8 cellular contexts compared by ENCODE assay signal in genomic region chr6:13733178-13733851, GRCh38. TPM values are rescaled to one million over a fixed set of nuclear protein-coding genes. Genes with fewer than 3 reads are reported as not detected.
DNase-seq lines count a peak whose midpoint lies in the region; ATAC-seq and TF ChIP-seq lines count a peak whose summit lies in the region.

No MANE protein-coding gene starts in this region.

- H3K27ac ChIP-seq in subcutaneous abdominal adipose tissue (ENCODE audit: low read depth, low read length), result no peak overlapping the region

- H3K36me3 Mint-ChIP-seq in WTC11, result no peaks in the 10 kb centered on the region

- no peaks in the 10 kb centered on the region for H3K27me3 ChIP-seq in subcutaneous abdominal adipose tissue (ENCODE audit: control insufficient read depth in 5 of 5, insufficient read depth in 4 of 5, low read length in 5 of 5)

- no peak for TF ChIP-seq CTCF in HFF-Myc (IDR thresholded peaks at IDR 0.05; ENCODE audit: low read depth, low read length, missing control alignments)
- no peak for TF ChIP-seq CTCF in WTC11 (IDR thresholded peaks at IDR 0.05)

- no peaks in the 10 kb centered on the region for H3K9me3 ChIP-seq in subcutaneous abdominal adipose tissue (ENCODE audit: control insufficient read depth in 5 of 5, low read length in 5 of 5)

- no peaks in the 10 kb centered on the region for H3K9me3 Mint-ChIP-seq in WTC11

- no peaks in the 10 kb centered on the region for H3K27me3 Mint-ChIP-seq in WTC11 (ENCODE audit: low read depth)

- CTCF ChIA-PET in WTC11 (lab: Charles Lee), result interaction anchor here (0.6 kb wide), 1 partner anchor 25 kb away, joined by 5 read pairs; no protein-coding TSS in a partner anchor

- H3K4me1 ChIP-seq in subcutaneous abdominal adipose tissue (ENCODE audit: control insufficient read depth in 5 of 5, insufficient read depth in 5 of 5, low read length in 5 of 5), result peaks cover 0 to 29% (median 17%) of the 10 kb centered on the region in 5 donors

- peaks cover 12% of the 10 kb centered on the region for H3K4me1 Mint-ChIP-seq in WTC11

- H3K9ac ChIP-seq in subcutaneous abdominal adipose tissue (ENCODE audit: low read length in 5 of 5), result peak overlapping the region in 1 of 5 donors; percentile 20

- DNase-seq in HFF-Myc (ENCODE audit: extremely low read depth, low read depth), result peak; percentile 78
- no peak for DNase-seq in WTC11 (ENCODE audit: low spot score)
- peak; percentile 58 for DNase-seq in iPS-NIHi11 (ENCODE audit: low spot score)
- no peak for DNase-seq in activated CD4-positive, alpha-beta T cell treated with anti-CD3 and anti-CD28 coated beads for 48 hours
- no peak for DNase-seq in RKO (ENCODE audit: low spot score)

- ATAC-seq in WTC11 (no peak), HG03025 (IDR thresholded peaks at IDR 0.05; ENCODE audit: low FRiP score, unreplicated experiment) (no peak), GM19351 (IDR thresholded peaks at IDR 0.05; ENCODE audit: unreplicated experiment) (no peak)

- H3K4me3 ChIP-seq in HFF-Myc (replicated peaks; ENCODE audit: low read depth, low read length), result no peak overlapping the region
- H3K4me3 ChIP-seq in subcutaneous abdominal adipose tissue (ENCODE audit: low read depth in 1 of 5, low read length in 5 of 5), result peak overlapping the region; percentile 15 to 65 (median 41)

- H3K4me3 Mint-ChIP-seq in WTC11, result no peak overlapping the region

- POLR2A ChIA-PET in WTC11 (lab: Charles Lee), result no interaction called here

- no peak overlapping the region for H3K27ac Mint-ChIP-seq in WTC11

- H3K36me3 ChIP-seq in subcutaneous abdominal adipose tissue (ENCODE audit: control insufficient read depth in 5 of 5, insufficient read depth in 5 of 5, low read length in 5 of 5), result no peaks in the 10 kb centered on the region

TF ChIP-seq in WTC11, 78 proteins besides CTCF, POLR2A, EP300 and RAD21:
- no peak for TF ChIP-seq ZNF317 (CRISPR knock-in tag; IDR thresholded peaks at IDR 0.05; ENCODE audit: borderline replicate concordance, low read depth)
- no peak for TF ChIP-seq ZNF671 (CRISPR knock-in tag; IDR thresholded peaks at IDR 0.05)
- TF ChIP-seq ZNF425 (CRISPR knock-in tag; conservative IDR thresholded peaks at IDR 0.05), result no peak
- no peak for TF ChIP-seq ELF4 (CRISPR knock-in tag; IDR thresholded peaks at IDR 0.05; ENCODE audit: low read depth)
- TF ChIP-seq CREM (CRISPR knock-in tag; IDR thresholded peaks at IDR 0.05), result no peak
- TF ChIP-seq RELA (CRISPR knock-in tag; IDR thresholded peaks at IDR 0.05; ENCODE audit: borderline replicate concordance), result no peak
- peak; percentile 65 for TF ChIP-seq GABPB1 (CRISPR knock-in tag; IDR thresholded peaks at IDR 0.05)

RNA-seq across cellular contexts. Expression of gene RANBP9, which starts 21.7 kb away (rescaled TPM):
- 31.5 to 33.4 TPM (median 33.4 TPM) in 3 replicates for total RNA-seq in WTC11 (2021)

Comparison
In these comparisons a context has a peak if more than half of its experiments do, and no peak if none do; other contexts are left out.
1. DNase-seq: peak in HFF-Myc (single experiment) and iPS-NIHi11 (single experiment); none in WTC11 (single experiment), activated CD4-positive, alpha-beta T cell treated with anti-CD3 and anti-CD28 coated beads for 48 hours (single experiment) and RKO (single experiment).